ENCODE assay signal across 34 cellular contexts in genomic region chr20:54714817-54715216, GRCh38.
"Had no signal": no experiment of that assay in that cellular context is flagged by ENCODE, and none has a peak within 500 bp of the region (broad histone marks: within the 10 kb centered on the region; RNA-seq: fewer than 3 reads in every experiment).

No MANE protein-coding gene starts in this region.

- H3K9me3 ChIP-seq: MG63 had no signal

- H3K4me3 ChIP-seq: MG63 had no signal

- H3K36me3 ChIP-seq: MG63 had no signal

- DNase-seq: Karpas-422, Kasumi-1, MG63, MM.1S, MV-4-11, NCI-H1048, NCI-H1092, NCI-H1092 treated with DMSO at 0.1 percent for 48 hours, NCI-H1105, NCI-H1105 treated with DMSO at 0.1 percent for 48 hours, NCI-H1417, NCI-H1417 treated with DMSO at 0.1 percent for 48 hours, NCI-H1436, NCI-H1436 treated with DMSO at 0.1 percent for 48 hours, NCI-H146, NCI-H1694, NCI-H1694 treated with DMSO at 0.1 percent for 48 hours, NCI-H187, NCI-H187 treated with DMSO at 0.1 percent for 48 hours, NCI-H1930, NCI-H2029, NCI-H2029 treated with DMSO at 0.1 percent for 48 hours, NCI-H2081, NCI-H2081 treated with DMSO at 0.1 percent for 48 hours, NCI-H2107, NCI-H2171, NCI-H2171 treated with DMSO at 0.1 percent for 48 hours, NCI-H2227 treated with DMSO at 0.1 percent for 48 hours, NCI-H226, NCI-H345, NCI-H446, NCI-H446 treated with DMSO at 0.1 percent for 48 hours, NCI-H510A, NCI-H510A treated with DMSO at 0.1 percent for 48 hours had no signal

- H3K27me3 ChIP-seq: MG63 had no signal
